ENCODE assay signal across 16 cellular contexts in the genomic region with DNA sequence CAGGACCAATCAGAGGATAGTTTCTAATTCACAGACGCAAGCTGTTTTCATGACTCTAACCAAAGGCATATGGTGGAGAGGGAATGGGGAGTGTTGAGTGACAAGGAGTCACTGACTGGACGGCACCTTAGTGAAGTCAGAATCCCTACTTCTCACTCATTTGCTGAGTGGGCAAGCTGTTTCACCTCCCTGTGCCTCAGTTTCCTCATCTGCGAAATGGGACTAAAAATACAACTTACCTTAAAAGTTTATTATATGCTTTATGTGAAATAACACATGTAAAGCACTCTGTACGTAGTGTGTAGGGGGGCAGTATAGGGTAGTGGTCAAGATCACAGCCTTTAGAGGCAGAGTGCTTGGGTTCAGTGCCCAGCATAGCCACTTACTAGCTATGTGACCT.
A peak's percentile ranks its signal among the peaks of the same experiment; 100 is the strongest.
DNase-seq lines count a peak whose midpoint lies in the region; ATAC-seq and TF ChIP-seq lines count a peak whose summit lies in the region.
"Had no signal": no experiment of that assay in that cellular context is flagged by ENCODE, and none has a peak within 500 bp of the region (broad histone marks: within the 10 kb centered on the region; RNA-seq: fewer than 3 reads in every experiment).

No MANE protein-coding gene starts in this region.

- peak overlapping the region; percentile 41 for H3K27ac Mint-ChIP-seq in CD8-positive, alpha-beta T cell
- H3K27ac Mint-ChIP-seq in glutamatergic neuron (ENCODE audit: unreplicated experiment), result no peak overlapping the region

- intact Hi-C loops in CD8-positive, alpha-beta T cell (cut with DNase I, micrococcal nuclease), result loop anchor here (1.0 to 5.0 kb wide), 3 partner anchors 43 to 68 kb away; no protein-coding TSS in a partner anchor
- intact Hi-C loops in dorsolateral prefrontal cortex (cut with DNase I), result no loop called here

- H3K9me3 Mint-ChIP-seq in CD8-positive, alpha-beta T cell, result no peaks in the 10 kb centered on the region
- H3K9me3 Mint-ChIP-seq in glutamatergic neuron (ENCODE audit: unreplicated experiment), result no peaks in the 10 kb centered on the region
- H3K9me3 Mint-ChIP-seq: activated naive CD4-positive, alpha-beta T cell treated with anti-CD3 and anti-CD28 coated beads, Interleukin-2, amount 50 U/mL, for 72 hours had no signal

- peaks cover 7% of the 10 kb centered on the region for H3K27me3 Mint-ChIP-seq in CD8-positive, alpha-beta T cell (ENCODE audit: low read depth)
- H3K27me3 Mint-ChIP-seq in glutamatergic neuron (ENCODE audit: unreplicated experiment), result peaks cover 2% of the 10 kb centered on the region

- peaks cover 18% of the 10 kb centered on the region for H3K4me1 ChIP-seq in CD8-positive, alpha-beta T cell (ENCODE audit: insufficient read depth, low read length)
- H3K4me1 ChIP-seq in RWPE2 (ENCODE audit: insufficient read depth, poor library complexity, severe bottlenecking), result peaks cover 17% of the 10 kb centered on the region
- peaks cover 0 to 21% (median 9%) of the 10 kb centered on the region in 3 donors for H3K4me1 ChIP-seq in skeletal muscle tissue (ENCODE audit: control insufficient read depth in 3 of 3, insufficient read depth in 3 of 3, low read length in 3 of 3)
- H3K4me1 ChIP-seq: right atrium auricular region had no signal

- no peak for TF ChIP-seq CTCF in CD8-positive, alpha-beta T cell (IDR thresholded peaks at IDR 0.05)
- TF ChIP-seq CTCF in RWPE2 (IDR thresholded peaks at IDR 0.05; ENCODE audit: poor library complexity, severe bottlenecking) (no peak), dorsolateral prefrontal cortex (IDR thresholded peaks at IDR 0.05 in 54 of 56, conservative IDR thresholded peaks at IDR 0.05 in 2 of 56; ENCODE audit: low read depth in 1 of 56, partially characterized antibody in 56 of 56) (no peak), glutamatergic neuron (IDR thresholded peaks at IDR 0.05; ENCODE audit: partially characterized antibody, unreplicated experiment) (no peak)

- CTCF ChIA-PET in CD8-positive, alpha-beta T cell (lab: Charles Lee), result interaction anchor here (1.1 to 1.4 kb wide), 2 partner anchors 44 to 128 kb away, joined by 3 read pairs; no protein-coding TSS in a partner anchor

- H3K9ac ChIP-seq in skeletal muscle tissue (ENCODE audit: low read depth in 1 of 3, low read length in 3 of 3), result peak overlapping the region in 1 of 3 donors; percentile 28

- no peaks in the 10 kb centered on the region for H3K36me3 ChIP-seq in CD8-positive, alpha-beta T cell (ENCODE audit: insufficient read depth, low read length)
- H3K36me3 ChIP-seq in RWPE2 (ENCODE audit: low read depth), result peaks cover 71% of the 10 kb centered on the region
- H3K36me3 ChIP-seq in skeletal muscle tissue (ENCODE audit: control insufficient read depth in 3 of 3, insufficient read depth in 3 of 3, low read length in 3 of 3), result no peaks in the 10 kb centered on the region
- H3K36me3 ChIP-seq: right atrium auricular region had no signal

- peaks cover 14% of the 10 kb centered on the region for H3K36me3 Mint-ChIP-seq in CD8-positive, alpha-beta T cell
- H3K36me3 Mint-ChIP-seq in glutamatergic neuron (ENCODE audit: unreplicated experiment), result no peaks in the 10 kb centered on the region

- POLR2A ChIA-PET in CD8-positive, alpha-beta T cell (lab: Charles Lee), result interaction anchor here (1.3 to 1.9 kb wide), 3 partner anchors 9 to 56 kb away, joined by 3 to 14 read pairs (median 3); no protein-coding TSS in a partner anchor

- H3K27ac ChIP-seq in CD8-positive, alpha-beta T cell (ENCODE audit: low read depth, low read length), result no peak overlapping the region
- peak overlapping the region; percentile 67 for H3K27ac ChIP-seq in RWPE2 (ENCODE audit: poor library complexity, severe bottlenecking)
- H3K27ac ChIP-seq in epithelial cell of prostate, result peak overlapping the region; percentile 30
- peak overlapping the region; percentile 75 for H3K27ac ChIP-seq in skeletal muscle tissue (ENCODE audit: low read depth, low read length)
- H3K27ac ChIP-seq in dorsolateral prefrontal cortex, result peak overlapping the region in 1 of 59 donors; percentile 1

- H3K4me3 ChIP-seq in CD8-positive, alpha-beta T cell (ENCODE audit: low read depth, low read length), result no peak overlapping the region
- H3K4me3 ChIP-seq in RWPE2 (ENCODE audit: severe bottlenecking), result no peak overlapping the region
- H3K4me3 ChIP-seq in skeletal muscle tissue (ENCODE audit: low read length in 3 of 3), result no peak overlapping the region
- H3K4me3 ChIP-seq in dorsolateral prefrontal cortex, result no peak overlapping the region
- H3K4me3 ChIP-seq: right atrium auricular region had no signal

- H3K27me3 ChIP-seq in CD8-positive, alpha-beta T cell (ENCODE audit: insufficient read depth, low read length), result no peaks in the 10 kb centered on the region
- H3K27me3 ChIP-seq in RWPE2 (ENCODE audit: insufficient read depth, poor library complexity, severe bottlenecking), result no peaks in the 10 kb centered on the region
- H3K27me3 ChIP-seq in skeletal muscle tissue (ENCODE audit: control insufficient read depth in 3 of 3, insufficient read depth in 3 of 3, low read length in 3 of 3), result no peaks in the 10 kb centered on the region
- H3K27me3 ChIP-seq in dorsolateral prefrontal cortex, result no peaks in the 10 kb centered on the region
- H3K27me3 ChIP-seq: right atrium auricular region had no signal

- no peak overlapping the region for H3K4me3 Mint-ChIP-seq in CD8-positive, alpha-beta T cell
- no peak overlapping the region for H3K4me3 Mint-ChIP-seq in glutamatergic neuron (ENCODE audit: unreplicated experiment)

- no peaks in the 10 kb centered on the region for H3K9me3 ChIP-seq in CD8-positive, alpha-beta T cell (ENCODE audit: low read length)
- H3K9me3 ChIP-seq in RWPE2 (ENCODE audit: severe bottlenecking) (no peaks in the 10 kb centered on the region), skeletal muscle tissue (ENCODE audit: control insufficient read depth in 3 of 3, low read length in 3 of 3) (no peaks in the 10 kb centered on the region)
- H3K9me3 ChIP-seq: right atrium auricular region had no signal

- H3K4me1 Mint-ChIP-seq in CD8-positive, alpha-beta T cell (ENCODE audit: low read depth), result peaks cover 42% of the 10 kb centered on the region
- H3K4me1 Mint-ChIP-seq in glutamatergic neuron (ENCODE audit: low read depth, unreplicated experiment), result peaks cover 25% of the 10 kb centered on the region

- DNase-seq in CD8-positive, alpha-beta T cell, result no peak
- no peak for DNase-seq in RWPE2 (ENCODE audit: low spot score)
- DNase-seq in epithelial cell of prostate (ENCODE audit: low read depth, low spot score), result no peak
- no peak for DNase-seq in dorsolateral prefrontal cortex
- no peak for DNase-seq in stimulated activated CD8-positive, alpha-beta memory T cell treated with anti-CD3 and anti-CD28 coated beads, Interleukin-4, amount 100 ng/mL, for 48 hours
- DNase-seq in glutamatergic neuron, result no peak
- DNase-seq: activated CD4-positive, CD25-positive, alpha-beta regulatory T cell treated with anti-CD3 and anti-CD28 coated beads, Interleukin-2, amount 50 U/mL, for 72 hours; activated T-cell treated with anti-CD3 and anti-CD28 coated beads, Interleukin-2, amount 50 U/mL, for 48 hours; GF-D8; KG1; NCI-H1694 treated with DMSO at 0.1 percent for 48 hours; NCI-H526; stimulated activated CD4-positive, alpha-beta T cell treated with anti-CD3 and anti-CD28 coated beads, Interleukin-15, amount 100 ng/mL, for 24 hours had no signal

- ATAC-seq in CD8-positive, alpha-beta T cell, result no peak
- no peak for ATAC-seq in RWPE2 (ENCODE audit: low read depth)

Comparison
In these comparisons a context has a peak if more than half of its experiments do, and no peak if none do; other contexts are left out.
1. intact Hi-C loops: an anchor here in CD8-positive, alpha-beta T cell (1.0 to 5.0 kb wide); none called in dorsolateral prefrontal cortex.